Comparison of ENCODE assay signal across 1 cellular context in the genomic region with DNA sequence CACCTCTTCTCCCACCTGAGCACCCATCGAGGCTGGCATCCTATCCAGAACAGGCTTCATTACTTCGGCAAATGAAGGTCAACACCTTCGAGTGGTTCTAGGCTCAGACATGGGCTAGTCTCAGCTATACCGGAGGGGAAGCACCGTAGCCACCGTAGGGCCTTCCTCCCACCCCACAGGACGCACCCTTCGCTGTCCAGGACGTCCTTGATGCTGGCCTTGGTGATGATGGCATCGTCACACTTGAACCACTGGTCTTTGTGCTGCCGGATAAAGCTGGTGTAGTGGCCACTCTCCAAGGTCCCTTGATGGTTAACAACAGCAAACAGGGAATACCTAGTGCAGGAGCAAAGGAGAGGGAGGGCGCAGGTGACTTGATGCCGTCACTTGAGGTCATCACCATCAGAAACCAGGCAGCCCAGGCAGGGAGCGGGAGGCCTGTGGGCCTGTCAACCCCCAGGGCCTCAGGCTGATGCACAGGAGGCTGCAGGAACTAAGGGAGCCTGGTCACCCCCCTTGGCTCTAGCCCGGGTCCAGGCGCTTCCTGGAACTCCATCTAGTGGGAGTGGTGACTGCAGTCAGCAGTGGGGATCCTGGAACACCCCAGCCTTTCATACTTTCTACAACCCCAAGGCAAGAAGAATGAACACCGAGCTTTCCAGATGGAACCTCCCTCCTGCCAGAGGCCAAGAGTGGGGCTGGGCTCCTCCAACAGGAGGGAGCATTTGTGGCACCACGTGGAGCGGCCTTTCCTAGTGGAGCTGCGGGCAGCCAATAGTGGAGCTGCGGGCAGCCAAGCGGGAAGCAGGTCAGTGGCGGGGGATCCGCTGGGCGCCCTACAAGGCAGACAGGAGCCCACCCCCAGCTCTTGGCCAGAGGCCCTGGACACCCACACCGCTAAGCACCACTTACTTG.
A peak's percentile ranks its signal among the peaks of the same experiment; 100 is the strongest.
TF ChIP-seq lines count a peak whose summit lies in the region.

No MANE protein-coding gene starts in this region.

TF ChIP-seq in HepG2, 621 proteins besides CTCF, POLR2A, EP300 and RAD21:
- peak; percentile 93 for TF ChIP-seq RBM22 (optimal IDR thresholded peaks at IDR 0.05; ENCODE audit: low read length)
- TF ChIP-seq AGO2 (optimal IDR thresholded peaks at IDR 0.05; ENCODE audit: low read depth, low read length) = peak; percentile 56
- no peak for TF ChIP-seq ADNP (CRISPR knock-in tag; IDR thresholded peaks at IDR 0.05)
- TF ChIP-seq ZNF652 (CRISPR knock-in tag; IDR thresholded peaks at IDR 0.05; ENCODE audit: borderline replicate concordance, low read depth) = peak; percentile 48; the same call in 1 of the 2 replicates
- no peak for TF ChIP-seq ZNF782 (CRISPR knock-in tag; IDR thresholded peaks at IDR 0.05; ENCODE audit: borderline replicate concordance)
- TF ChIP-seq, protein P1, sequence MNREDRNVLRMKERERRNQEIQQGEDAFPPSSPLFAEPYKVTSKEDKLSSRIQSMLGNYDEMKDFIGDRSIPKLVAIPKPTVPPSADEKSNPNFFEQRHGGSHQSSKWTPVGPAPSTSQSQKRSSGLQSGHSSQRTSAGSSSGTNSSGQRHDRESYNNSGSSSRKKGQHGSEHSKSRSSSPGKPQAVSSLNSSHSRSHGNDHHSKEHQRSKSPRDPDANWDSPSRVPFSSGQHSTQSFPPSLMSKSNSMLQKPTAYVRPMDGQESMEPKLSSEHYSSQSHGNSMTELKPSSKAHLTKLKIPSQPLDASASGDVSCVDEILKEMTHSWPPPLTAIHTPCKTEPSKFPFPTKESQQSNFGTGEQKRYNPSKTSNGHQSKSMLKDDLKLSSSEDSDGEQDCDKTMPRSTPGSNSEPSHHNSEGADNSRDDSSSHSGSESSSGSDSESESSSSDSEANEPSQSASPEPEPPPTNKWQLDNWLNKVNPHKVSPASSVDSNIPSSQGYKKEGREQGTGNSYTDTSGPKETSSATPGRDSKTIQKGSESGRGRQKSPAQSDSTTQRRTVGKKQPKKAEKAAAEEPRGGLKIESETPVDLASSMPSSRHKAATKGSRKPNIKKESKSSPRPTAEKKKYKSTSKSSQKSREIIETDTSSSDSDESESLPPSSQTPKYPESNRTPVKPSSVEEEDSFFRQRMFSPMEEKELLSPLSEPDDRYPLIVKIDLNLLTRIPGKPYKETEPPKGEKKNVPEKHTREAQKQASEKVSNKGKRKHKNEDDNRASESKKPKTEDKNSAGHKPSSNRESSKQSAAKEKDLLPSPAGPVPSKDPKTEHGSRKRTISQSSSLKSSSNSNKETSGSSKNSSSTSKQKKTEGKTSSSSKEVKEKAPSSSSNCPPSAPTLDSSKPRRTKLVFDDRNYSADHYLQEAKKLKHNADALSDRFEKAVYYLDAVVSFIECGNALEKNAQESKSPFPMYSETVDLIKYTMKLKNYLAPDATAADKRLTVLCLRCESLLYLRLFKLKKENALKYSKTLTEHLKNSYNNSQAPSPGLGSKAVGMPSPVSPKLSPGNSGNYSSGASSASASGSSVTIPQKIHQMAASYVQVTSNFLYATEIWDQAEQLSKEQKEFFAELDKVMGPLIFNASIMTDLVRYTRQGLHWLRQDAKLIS (CRISPR knock-in tag; IDR thresholded peaks at IDR 0.05) = no peak
- TF ChIP-seq ZNF788 (CRISPR knock-in tag; IDR thresholded peaks at IDR 0.05; ENCODE audit: borderline replicate concordance) = no peak
- no peak for TF ChIP-seq AHR (CRISPR knock-in tag; IDR thresholded peaks at IDR 0.05)
